In genomic region chr2:219001100-219001576, GRCh38 we compare ENCODE assay signal across 11 cellular contexts. TPM values are rescaled to one million over a fixed set of nuclear protein-coding genes. Genes with fewer than 3 reads are reported as not detected.
DNase-seq lines count a peak whose midpoint lies in the region; ATAC-seq and TF ChIP-seq lines count a peak whose summit lies in the region.
"Had no signal": no experiment of that assay in that cellular context is flagged by ENCODE, and none has a peak within 500 bp of the region (broad histone marks: within the 10 kb centered on the region; RNA-seq: fewer than 3 reads in every experiment).

No MANE protein-coding gene starts in this region.

- no peak overlapping the region for H4K8ac ChIP-seq in trophoblast cell (ENCODE audit: low read depth, low read length)

- H3K36me3 Mint-ChIP-seq in Calu3 (ENCODE audit: insufficient read depth, unreplicated experiment) (peaks cover 21% of the 10 kb centered on the region), nephron progenitor cell (ENCODE audit: low read depth) (no peaks in the 10 kb centered on the region)

- DNase-seq in Calu3 = no peak
- DNase-seq in MM.1S = no peak
- no peak for DNase-seq in esophagus squamous epithelium (lab: John Stamatoyannopoulos, UW)
- DNase-seq in trophoblast cell = peak; percentile 57 to 66
- DNase-seq in nephron progenitor cell = no peak
- no peak for DNase-seq in SHP77 (lab: John Stamatoyannopoulos, UW)
- DNase-seq in posterior cingulate gyrus = no peak
- DNase-seq: activated CD8-positive, alpha-beta T cell treated with anti-CD3 and anti-CD28 coated beads, Interleukin-2, amount 10 ng/mL, durations not matched to agents 7 days and 5 days; testis had no signal

- H3K27me3 Mint-ChIP-seq in Calu3 (ENCODE audit: unreplicated experiment) (peaks cover 73% of the 10 kb centered on the region), nephron progenitor cell (ENCODE audit: low read depth, poor library complexity) (peaks cover 99% of the 10 kb centered on the region)

- H3K4me3 ChIP-seq in MM.1S (ENCODE audit: low read length) (peak overlapping the region; percentile 68; the same call in 1 of the 2 replicates), esophagus squamous epithelium (peak overlapping the region; percentile 21 to 56 (median 46)), trophoblast cell (ENCODE audit: low read depth, low read length) (no peak overlapping the region)
- H3K4me3 ChIP-seq: testis had no signal

- no peak overlapping the region for H3K23ac ChIP-seq in trophoblast cell (ENCODE audit: low read length)

- ATAC-seq in GM18868 (IDR thresholded peaks at IDR 0.05; ENCODE audit: unreplicated experiment) = no peak
- ATAC-seq: activated CD8-positive, alpha-beta T cell treated with anti-CD3 and anti-CD28 coated beads, Interleukin-2, amount 10 ng/mL, durations not matched to agents 7 days and 5 days had no signal

- no peak overlapping the region for H2AK5ac ChIP-seq in trophoblast cell (ENCODE audit: low read length)

- intact Hi-C loops in Calu3 (cut with micrococcal nuclease; ENCODE audit: unreplicated experiment) (no loop called here), esophagus squamous epithelium (cut with DNase I) (no loop called here), posterior cingulate gyrus (cut with DNase I) (no loop called here)

- peak overlapping the region; percentile 76 for H3K4me3 Mint-ChIP-seq in Calu3 (ENCODE audit: low read depth, unreplicated experiment)
- H3K4me3 Mint-ChIP-seq in nephron progenitor cell = no peak overlapping the region
- H3K4me3 Mint-ChIP-seq: activated CD8-positive, alpha-beta T cell treated with anti-CD3 and anti-CD28 coated beads, Interleukin-2, amount 10 ng/mL, durations not matched to agents 7 days and 5 days had no signal

- H3K4ac ChIP-seq in trophoblast cell (ENCODE audit: low read depth, low read length) = no peak overlapping the region

- no peak overlapping the region for H2BK5ac ChIP-seq in trophoblast cell (ENCODE audit: low read depth, low read length, poor library complexity)

- H3K9me3 Mint-ChIP-seq in Calu3 (ENCODE audit: low read depth, unreplicated experiment) = no peaks in the 10 kb centered on the region
- H3K9me3 Mint-ChIP-seq in nephron progenitor cell = no peaks in the 10 kb centered on the region

- H3K4me2 ChIP-seq in MM.1S (ENCODE audit: low read depth, low read length) (peak overlapping the region; percentile 100), trophoblast cell (ENCODE audit: low read length) (no peak overlapping the region)

- H4K12ac ChIP-seq in trophoblast cell (ENCODE audit: low read depth, low read length) = no peak overlapping the region

- H4K91ac ChIP-seq in trophoblast cell (ENCODE audit: low read depth, low read length) = no peak overlapping the region

- no peak for TF ChIP-seq POLR2A in esophagus squamous epithelium (IDR thresholded peaks at IDR 0.05)

- H3K9ac ChIP-seq in MM.1S (ENCODE audit: low read length) = no peak overlapping the region
- no peak overlapping the region for H3K9ac ChIP-seq in trophoblast cell (ENCODE audit: low read length)

- H2BK120ac ChIP-seq in trophoblast cell (ENCODE audit: insufficient read depth, low read length, poor library complexity) = no peak overlapping the region

- H3K9me3 ChIP-seq in MM.1S (replicated peaks; ENCODE audit: insufficient read depth, low read length) (no peaks in the 10 kb centered on the region), esophagus squamous epithelium (no peaks in the 10 kb centered on the region), trophoblast cell (ENCODE audit: insufficient read depth, low read depth, low read length) (peaks cover 4% of the 10 kb centered on the region)
- H3K9me3 ChIP-seq: testis had no signal

- no peaks in the 10 kb centered on the region for H3K79me1 ChIP-seq in trophoblast cell (ENCODE audit: low read length)

- no peaks in the 10 kb centered on the region for H3K36me3 ChIP-seq in MM.1S (replicated peaks; ENCODE audit: insufficient read depth, low read length)
- H3K36me3 ChIP-seq in esophagus squamous epithelium = no peaks in the 10 kb centered on the region
- H3K36me3 ChIP-seq in trophoblast cell (ENCODE audit: control insufficient read depth in 1 of 2, insufficient read depth in 2 of 2, low read length in 2 of 2) = no peaks in the 10 kb centered on the region

- H3F3A ChIP-seq in MM.1S (ENCODE audit: insufficient read depth, low read length) = no peaks in the 10 kb centered on the region

- no peaks in the 10 kb centered on the region for H4K20me1 ChIP-seq in MM.1S (ENCODE audit: insufficient read depth, low read length)

- no TSS peak for BruUV-seq in Calu3 (replicated peaks; lab: Mats Ljungman, UMichigan)

- H2BK12ac ChIP-seq in trophoblast cell (ENCODE audit: low read length) = no peak overlapping the region

- H2AFZ ChIP-seq in MM.1S (ENCODE audit: low read length) = peak overlapping the region; percentile 75; the same call in 1 of the 2 replicates
- no peak overlapping the region for H2AFZ ChIP-seq in trophoblast cell (ENCODE audit: insufficient read depth, low read length, poor library complexity)

- H3K27ac ChIP-seq in MM.1S (ENCODE audit: low read length) (no peak overlapping the region), esophagus squamous epithelium (peak overlapping the region; percentile 55 to 83 (median 70)), trophoblast cell (ENCODE audit: low read depth, low read length) (no peak overlapping the region)
- H3K27ac ChIP-seq: testis had no signal

- no peaks in the 10 kb centered on the region for H3K9me2 ChIP-seq in MM.1S (replicated peaks; ENCODE audit: insufficient read depth, low read length)

- H3K4me1 Mint-ChIP-seq in Calu3 (ENCODE audit: low read depth, unreplicated experiment) (peaks cover 40% of the 10 kb centered on the region), nephron progenitor cell (peaks cover 11% of the 10 kb centered on the region)

- TF ChIP-seq CTCF in Calu3 (IDR thresholded peaks at IDR 0.05; ENCODE audit: unreplicated experiment) (no peak), MM.1S (IDR thresholded peaks at IDR 0.05; ENCODE audit: low read length) (no peak), esophagus squamous epithelium (IDR thresholded peaks at IDR 0.05) (no peak), nephron progenitor cell (IDR thresholded peaks at IDR 0.05) (no peak)

- H3K4me1 ChIP-seq in MM.1S (ENCODE audit: low read length) (peaks cover 8% of the 10 kb centered on the region), esophagus squamous epithelium (peaks cover 27 to 71% (median 28%) of the 10 kb centered on the region in 3 donors), trophoblast cell (ENCODE audit: control insufficient read depth in 1 of 2, insufficient read depth in 2 of 2, low read length in 2 of 2) (peaks cover 19 to 22% of the 10 kb centered on the region in 2 experiments)

- H3K79me2 ChIP-seq in MM.1S (ENCODE audit: low read length) (no peaks in the 10 kb centered on the region), trophoblast cell (ENCODE audit: control insufficient read depth, insufficient read depth, low read length, poor library complexity) (no peaks in the 10 kb centered on the region)

- CTCF ChIA-PET in Calu3 (lab: Charles Lee) = interaction anchor here (0.5 to 2.1 kb wide), 10 partner anchors 8 to 294 kb away, joined by 3 to 18 read pairs (median 4); partner anchors contain the start of genes CDK5R2 and CRYBA2

- no peak overlapping the region for H3K18ac ChIP-seq in trophoblast cell (ENCODE audit: low read length)

- WGBS in esophagus squamous epithelium, 2 donors = 15 to 20% methylated on average over 1 to 10 of the region's 26 CpGs
- no CpG with 5 or more reads among the region's 26 CpGs for WGBS in trophoblast cell (ENCODE audit: extremely low coverage, insufficient coverage, insufficient read length)

- no peak overlapping the region for H3K27ac Mint-ChIP-seq in Calu3 (ENCODE audit: unreplicated experiment)
- H3K27ac Mint-ChIP-seq in nephron progenitor cell = no peak overlapping the region
- H3K27ac Mint-ChIP-seq: activated CD8-positive, alpha-beta T cell treated with anti-CD3 and anti-CD28 coated beads, Interleukin-2, amount 10 ng/mL, durations not matched to agents 7 days and 5 days had no signal

- H3K27me3 ChIP-seq in MM.1S (replicated peaks; ENCODE audit: insufficient read depth, low read length) (peaks cover 95% of the 10 kb centered on the region), esophagus squamous epithelium (peaks cover 14 to 93% (median 32%) of the 10 kb centered on the region in 4 donors), trophoblast cell (ENCODE audit: insufficient read depth, low read length) (peaks cover 53% of the 10 kb centered on the region)
- H3K27me3 ChIP-seq: testis had no signal

- no peak overlapping the region for H3K14ac ChIP-seq in trophoblast cell (ENCODE audit: low read length)

RNA-seq across cellular contexts. Expression of gene CRYBA2, which starts 7.9 kb away (rescaled TPM):
- total RNA-seq in Calu3 (2022) (not detected in 2 replicates), esophagus squamous epithelium (not detected)
- 0.15 and 0.21 TPM in 2 replicates for polyA plus RNA-seq in trophoblast cell (2013)
- total RNA-seq: activated CD8-positive, alpha-beta T cell treated with anti-CD3 and anti-CD28 coated beads, Interleukin-2, amount 10 ng/mL, durations not matched to agents 7 days and 5 days; T-helper 2 cell treated with Interferon-gamma antibody and Interleukin-4, amounts not matched to agents 100 ng/mL and 5 ng/mL, for 36 hours had no signal

RNA-seq across cellular contexts. Expression of gene FEV, which starts 16.2 kb away (rescaled TPM):
- not detected in 2 replicates for total RNA-seq in Calu3 (2022)
- 1 to 10 TPM in 1 of 4 donors, not detected in 3; 2.1 TPM for total RNA-seq in esophagus squamous epithelium
- polyA plus RNA-seq in trophoblast cell (2013) = 0.07 and 0.21 TPM in 2 replicates
- total RNA-seq: activated CD8-positive, alpha-beta T cell treated with anti-CD3 and anti-CD28 coated beads, Interleukin-2, amount 10 ng/mL, durations not matched to agents 7 days and 5 days; T-helper 2 cell treated with Interferon-gamma antibody and Interleukin-4, amounts not matched to agents 100 ng/mL and 5 ng/mL, for 36 hours; testis had no signal

RNA-seq across cellular contexts. Expression of gene CFAP65, which starts 40.2 kb away (rescaled TPM):
- total RNA-seq in Calu3 (2022) (0.68 and 1.3 TPM in 2 replicates), esophagus squamous epithelium (under 1 TPM in 1 of 4 donors, not detected in 3; 0.19 TPM)
- polyA plus RNA-seq in trophoblast cell (2013) = 0.06 and 0.07 TPM in 2 replicates
- total RNA-seq: activated CD8-positive, alpha-beta T cell treated with anti-CD3 and anti-CD28 coated beads, Interleukin-2, amount 10 ng/mL, durations not matched to agents 7 days and 5 days; T-helper 2 cell treated with Interferon-gamma antibody and Interleukin-4, amounts not matched to agents 100 ng/mL and 5 ng/mL, for 36 hours had no signal

RNA-seq across cellular contexts. Expression of gene CDK5R2, which starts 41.7 kb away (rescaled TPM):
- 0.59 and 0.86 TPM in 2 replicates for total RNA-seq in Calu3 (2022)
- total RNA-seq in esophagus squamous epithelium = not detected
- polyA plus RNA-seq in trophoblast cell (2013) = 0.16 and 0.18 TPM in 2 replicates
- total RNA-seq: activated CD8-positive, alpha-beta T cell treated with anti-CD3 and anti-CD28 coated beads, Interleukin-2, amount 10 ng/mL, durations not matched to agents 7 days and 5 days; T-helper 2 cell treated with Interferon-gamma antibody and Interleukin-4, amounts not matched to agents 100 ng/mL and 5 ng/mL, for 36 hours had no signal

RNA-seq across cellular contexts. Expression of gene IHH, which starts 59.6 kb away (rescaled TPM):
- total RNA-seq in Calu3 (2022) = 9.0 and 15.8 TPM in 2 replicates
- total RNA-seq in esophagus squamous epithelium = under 1 TPM in 1 of 4 donors, not detected in 3; 0.38 TPM
- 0.04 TPM in 1 of 2 replicates, not detected in the other for polyA plus RNA-seq in trophoblast cell (2013)
- total RNA-seq: activated CD8-positive, alpha-beta T cell treated with anti-CD3 and anti-CD28 coated beads, Interleukin-2, amount 10 ng/mL, durations not matched to agents 7 days and 5 days had no signal

Comparison
In these comparisons a context has a peak if more than half of its experiments do, and no peak if none do; other contexts are left out.
1. DNase-seq: peak in trophoblast cell (2 of 2); none in Calu3 (single experiment), MM.1S (single experiment), esophagus squamous epithelium (single experiment), nephron progenitor cell (single experiment), SHP77 (0 of 2) and posterior cingulate gyrus (0 of 10).
2. H3K27ac ChIP-seq: peak in esophagus squamous epithelium (4 of 4); none in MM.1S (single experiment) and trophoblast cell (single experiment).